Comparison of ENCODE assay signal across 12 cellular contexts in genomic region chr1:234972411-234973191, GRCh38.
DNase-seq lines count a peak whose midpoint lies in the region; ATAC-seq, FAIRE-seq and TF ChIP-seq lines count a peak whose summit lies in the region.
"Had no signal": no experiment of that assay in that cellular context is flagged by ENCODE, and none has a peak within 500 bp of the region (broad histone marks: within the 10 kb centered on the region; RNA-seq: fewer than 3 reads in every experiment).

No MANE protein-coding gene starts in this region.

- H3K4me1 Mint-ChIP-seq in osteocyte (ENCODE audit: unreplicated experiment) = peaks cover 48% of the 10 kb centered on the region

- TF ChIP-seq CTCF in C4-2B (conservative IDR thresholded peaks at IDR 0.05) (no peak), bronchial epithelial cell (IDR thresholded peaks at IDR 0.05; ENCODE audit: insufficient read depth, low read length, severe bottlenecking) (no peak), osteocyte (IDR thresholded peaks at IDR 0.05) (no peak)

- H3K4me3 ChIP-seq in bronchial epithelial cell (ENCODE audit: low read depth, low read length) = no peak overlapping the region
- H3K4me3 ChIP-seq: SJSA1, thoracic aorta had no signal

- H3K27me3 ChIP-seq in bronchial epithelial cell (ENCODE audit: control insufficient read depth, insufficient read depth, low read length) = no peaks in the 10 kb centered on the region
- H3K27me3 ChIP-seq: SJSA1 had no signal

- no peak for ATAC-seq in HG02678 (IDR thresholded peaks at IDR 0.05; ENCODE audit: unreplicated experiment)

- peak overlapping the region; percentile 61 for H3K27ac ChIP-seq in C4-2B
- H3K27ac ChIP-seq: SJSA1 had no signal

- no peak overlapping the region for H3K4me3 Mint-ChIP-seq in osteocyte (ENCODE audit: unreplicated experiment)

- H3K27me3 Mint-ChIP-seq in osteocyte (ENCODE audit: unreplicated experiment) = no peaks in the 10 kb centered on the region

- H3K36me3 ChIP-seq in bronchial epithelial cell (ENCODE audit: control insufficient read depth, insufficient read depth, low read length) = no peaks in the 10 kb centered on the region
- H3K36me3 ChIP-seq: SJSA1, thoracic aorta had no signal

- H3K27ac Mint-ChIP-seq in osteocyte (ENCODE audit: unreplicated experiment) = peak overlapping the region; percentile 98

- no peaks in the 10 kb centered on the region for H3K9me3 Mint-ChIP-seq in osteocyte (ENCODE audit: unreplicated experiment)

- no peak for FAIRE-seq in bronchial epithelial cell (lab: Jason Lieb, UNC)

- no peaks in the 10 kb centered on the region for H3K36me3 Mint-ChIP-seq in osteocyte (ENCODE audit: unreplicated experiment)

- DNase-seq in M059J (ENCODE audit: low read depth) = peak; percentile 47
- peak; percentile 51 for DNase-seq in bronchial epithelial cell (ENCODE audit: low read depth)
- DNase-seq in osteocyte (ENCODE audit: extremely low spot score, unreplicated experiment) = no peak
- DNase-seq in AML-193 (lab: John Stamatoyannopoulos, UW) = no peak
- DNase-seq in putamen (ENCODE audit: low spot score) = no peak
- no peak for DNase-seq in NOMO-1 treated with dmso at 0.1 percent for 144 hours (lab: John Stamatoyannopoulos, UW; ENCODE audit: unreplicated experiment)
- DNase-seq: MV-4-11; stimulated activated CD4-positive, alpha-beta T cell treated with anti-CD3 and anti-CD28 coated beads, Interleukin-12 subunit alpha, Interleukin-12 subunit beta, amount 100 ng/mL, for 4 hours had no signal

Comparison
In these comparisons a context has a peak if more than half of its experiments do, and no peak if none do; other contexts are left out.
1. DNase-seq: peak in M059J (single experiment) and bronchial epithelial cell (single experiment); none in osteocyte (single experiment), AML-193 (0 of 2), putamen (single experiment) and NOMO-1 treated with dmso at 0.1 percent for 144 hours (single experiment).